ENCODE assay signal across 15 cellular contexts in the genomic region with DNA sequence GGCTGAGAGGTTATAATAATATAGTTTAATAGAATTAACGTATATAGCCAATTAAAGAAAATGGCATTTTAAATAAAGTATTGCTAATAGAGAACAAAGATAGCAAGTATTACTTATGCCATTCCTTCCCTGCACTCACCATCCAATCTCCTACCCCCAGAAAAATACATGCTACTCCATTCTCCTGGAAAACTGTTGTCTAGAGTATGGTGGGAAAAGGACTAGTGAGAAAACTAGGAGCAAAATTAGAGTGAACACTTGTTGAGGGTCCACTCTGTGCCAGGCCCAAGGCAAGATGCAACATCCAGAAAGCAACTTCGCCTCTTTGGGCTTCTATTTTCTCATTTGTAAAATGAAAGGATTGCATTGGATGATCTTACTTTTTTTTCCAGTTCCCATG.
"Had no signal": no experiment of that assay in that cellular context is flagged by ENCODE, and none has a peak within 500 bp of the region (broad histone marks: within the 10 kb centered on the region; RNA-seq: fewer than 3 reads in every experiment).

No MANE protein-coding gene starts in this region.

- H3K27ac ChIP-seq: gastrocnemius medialis, left lung, prostate gland, skin epidermis, thoracic aorta, upper lobe of left lung had no signal

- H3K36me3 ChIP-seq: left lung, prostate gland had no signal

- H3K4me3 ChIP-seq: gastrocnemius medialis, left lung, prostate gland, skin epidermis, thoracic aorta, upper lobe of left lung had no signal

- H3K4me1 ChIP-seq: gastrocnemius medialis, left lung, prostate gland, upper lobe of left lung had no signal

- ATAC-seq: gastrocnemius medialis, left lung, right cardiac atrium had no signal

- DNase-seq: activated CD4-positive, CD25-positive, alpha-beta regulatory T cell; activated CD8-positive, alpha-beta memory T cell treated with anti-CD3 and anti-CD28 coated beads, Interleukin-2, amount 50 U/mL, for 48 hours; activated effector memory CD4-positive, alpha-beta T cell treated with Interleukin-2 at 50 U/mL for 16 hours; activated naive CD4-positive, alpha-beta T cell treated with anti-CD3 and anti-CD28 coated beads, Interleukin-2, amount 50 U/mL, for 16 hours; cerebellar nuclear complex; cortex of kidney; gastrocnemius medialis; head of caudate nucleus; left lung; right cardiac atrium; stimulated activated CD4-positive, alpha-beta T cell treated with anti-CD3 and anti-CD28 coated beads, Interleukin-2, amount 100 ng/mL, for 48 hours; upper lobe of left lung had no signal

- H3K9me3 ChIP-seq: gastrocnemius medialis, left lung, prostate gland, thoracic aorta, upper lobe of left lung had no signal

- H3K27me3 ChIP-seq: gastrocnemius medialis, left lung, upper lobe of left lung had no signal
